20 cellular contexts compared by ENCODE assay signal in genomic region chr17:36919407-36919968, GRCh38. TPM values are rescaled to one million over a fixed set of nuclear protein-coding genes. Genes with fewer than 3 reads are reported as not detected.
DNase-seq lines count a peak whose midpoint lies in the region; ATAC-seq, FAIRE-seq and TF ChIP-seq lines count a peak whose summit lies in the region.
"Had no signal": no experiment of that assay in that cellular context is flagged by ENCODE, and none has a peak within 500 bp of the region (broad histone marks: within the 10 kb centered on the region; RNA-seq: fewer than 3 reads in every experiment).

No MANE protein-coding gene starts in this region.

- H3K4me3 ChIP-seq in IMR-90 (ENCODE audit: insufficient read depth, low read depth, low read length) (no peak overlapping the region), H1 (ENCODE audit: extremely low read depth in 1 of 4, insufficient read depth in 2 of 4, low read depth in 3 of 4, low read length in 4 of 4) (no peak overlapping the region; a peak in 1 of 8 replicates), gastroesophageal sphincter (no peak overlapping the region), suprapubic skin (no peak overlapping the region)
- H3K4me3 ChIP-seq: SJCRH30 had no signal

- H3K27ac Mint-ChIP-seq in Calu3 (ENCODE audit: unreplicated experiment) = peak overlapping the region; percentile 93
- peak overlapping the region; percentile 59 to 85 (median 83) for H3K27ac Mint-ChIP-seq in nephron

- H2AK9ac ChIP-seq in IMR-90 (replicated peaks; ENCODE audit: low read depth, low read length, poor library complexity) = no peak overlapping the region

- H3K23me2 ChIP-seq in H1 (ENCODE audit: low read depth, low read length) = no peaks in the 10 kb centered on the region

- no peak overlapping the region for H3K14ac ChIP-seq in IMR-90 (replicated peaks; ENCODE audit: low read depth, low read length)
- H3K14ac ChIP-seq in H1 (ENCODE audit: insufficient read length) = no peak overlapping the region

- FAIRE-seq in H1 (lab: Jason Lieb, UNC) = no peak
- FAIRE-seq: A204.1, GM12891 had no signal

- H2BK12ac ChIP-seq in H1 (ENCODE audit: low read depth, low read length) = 0 out of 2 replicates have a peak overlapping the region, but pooled peaks have one; percentile 78

- no peak overlapping the region for H4K8ac ChIP-seq in IMR-90 (ENCODE audit: low read depth in 2 of 2, low read length in 2 of 2)
- no peak overlapping the region for H4K8ac ChIP-seq in H1 (ENCODE audit: extremely low read depth, insufficient read depth, low read length)

- H3K36me3 Mint-ChIP-seq in Calu3 (ENCODE audit: insufficient read depth, unreplicated experiment) (peaks cover 23% of the 10 kb centered on the region), nephron (ENCODE audit: low read depth) (no peaks in the 10 kb centered on the region)

- POLR2A ChIA-PET in IMR-90 (lab: Charles Lee; ENCODE audit: unreplicated experiment) (no interaction called here), H1 (lab: Charles Lee; ENCODE audit: partially characterized antibody) (interaction anchor here (0.8 to 2.3 kb wide), 2 partner anchors 15 to 18 kb away, joined by 3 to 6 read pairs; no protein-coding TSS in a partner anchor)

- no peaks in the 10 kb centered on the region for H3K9me1 ChIP-seq in IMR-90 (ENCODE audit: insufficient read depth, low read length)

- H3K79me2 ChIP-seq in H1 (ENCODE audit: control insufficient read depth in 1 of 2, insufficient read depth in 2 of 2, low read length in 2 of 2) = no peaks in the 10 kb centered on the region

- TF ChIP-seq EP300 in H1 (IDR thresholded peaks at IDR 0.05; ENCODE audit: borderline replicate concordance in 1 of 2, low read depth in 2 of 2, low read length in 2 of 2) (no peak), gastroesophageal sphincter (IDR thresholded peaks at IDR 0.05) (no peak), suprapubic skin (IDR thresholded peaks at IDR 0.05) (no peak)

- H2BK120ac ChIP-seq in IMR-90 (ENCODE audit: low read depth, low read length) (no peak overlapping the region), H1 (replicated peaks; ENCODE audit: low read depth, low read length) (no peak overlapping the region)

- no peak for TF ChIP-seq POLR2A in IMR-90 (IDR thresholded peaks at IDR 0.05; ENCODE audit: low read depth, low read length)
- no peak for TF ChIP-seq POLR2A in H1 (IDR thresholded peaks at IDR 0.05; ENCODE audit: control extremely low read depth in 1 of 2, low read depth in 2 of 2, low read length in 2 of 2)
- no peak for TF ChIP-seq POLR2A in gastroesophageal sphincter (IDR thresholded peaks at IDR 0.05)
- TF ChIP-seq POLR2A in suprapubic skin (IDR thresholded peaks at IDR 0.05) = no peak

- H3K4me2 ChIP-seq in IMR-90 (ENCODE audit: low read depth, low read length) (no peak overlapping the region), H1 (ENCODE audit: insufficient read depth in 1 of 2, low read depth in 2 of 2, low read length in 2 of 2) (peak overlapping the region; percentile 29 to 50; a peak in 3 of 4 replicates)

- H4K5ac ChIP-seq in IMR-90 (ENCODE audit: low read depth, low read length) (no peak overlapping the region), H1 (ENCODE audit: insufficient read length, low read depth, low read length) (no peak overlapping the region)

- H3K23ac ChIP-seq in IMR-90 (ENCODE audit: low read depth, low read length) (no peak overlapping the region), H1 (ENCODE audit: insufficient read length) (no peak overlapping the region)

- H3K4me1 Mint-ChIP-seq in Calu3 (ENCODE audit: low read depth, unreplicated experiment) (peaks cover 67% of the 10 kb centered on the region), nephron (peaks cover 50% of the 10 kb centered on the region)

- no peak overlapping the region for H3K56ac ChIP-seq in IMR-90 (ENCODE audit: extremely low read depth, insufficient read depth, low read length)
- H3K56ac ChIP-seq in H1 (replicated peaks; ENCODE audit: insufficient read length, low read depth, low read length) = peak overlapping the region; percentile 0

- H3K18ac ChIP-seq in IMR-90 (ENCODE audit: low read depth, low read length) (no peak overlapping the region), H1 (ENCODE audit: extremely low read depth, low read length) (peak overlapping the region; percentile 97; the same call in 1 of the 2 replicates)

- no peak overlapping the region for H3K4ac ChIP-seq in IMR-90 (ENCODE audit: low read depth, low read length)
- H3K4ac ChIP-seq in H1 (replicated peaks; ENCODE audit: insufficient read length, low read depth, low read length) = peak overlapping the region; percentile 29

- TF ChIP-seq RAD21 in IMR-90 (IDR thresholded peaks at IDR 0.05; ENCODE audit: low read length) = no peak
- TF ChIP-seq RAD21 in H1 (IDR thresholded peaks at IDR 0.05 in 1 of 2, conservative IDR thresholded peaks at IDR 0.05 in 1 of 2; ENCODE audit: low read depth in 2 of 2, low read length in 2 of 2) = no peak

- CTCF ChIA-PET in Calu3 (lab: Charles Lee) = interaction anchor here (1.4 kb wide), 1 partner anchor 20 kb away, joined by 8 read pairs; no protein-coding TSS in a partner anchor
- CTCF ChIA-PET in IMR-90 (lab: Yijun Ruan, JAX) = no interaction called here
- CTCF ChIA-PET in H1 (lab: Charles Lee; ENCODE audit: partially characterized antibody) = interaction anchor here (1.0 to 3.0 kb wide), 5 partner anchors 10 to 290 kb away, joined by 4 to 13 read pairs (median 5); no protein-coding TSS in a partner anchor

- no peak overlapping the region for H3K27ac ChIP-seq in IMR-90 (ENCODE audit: insufficient read depth, low read length)
- no peak overlapping the region for H3K27ac ChIP-seq in H1 (ENCODE audit: low read depth, low read length)
- no peak overlapping the region for H3K27ac ChIP-seq in gastroesophageal sphincter
- H3K27ac ChIP-seq in suprapubic skin = no peak overlapping the region
- H3K27ac ChIP-seq: RWPE1, SJCRH30 had no signal

- ATAC-seq in IMR-90 (ENCODE audit: low read depth) (no peak), gastroesophageal sphincter (no peak), HG02623 (IDR thresholded peaks at IDR 0.05; ENCODE audit: unreplicated experiment) (no peak)

- H3K9me3 ChIP-seq in IMR-90 (ENCODE audit: control insufficient read depth, insufficient read depth, low read length) = no peaks in the 10 kb centered on the region
- no peaks in the 10 kb centered on the region for H3K9me3 ChIP-seq in H1 (ENCODE audit: insufficient read depth in 2 of 2, low read depth in 1 of 2, low read length in 1 of 2)
- no peaks in the 10 kb centered on the region for H3K9me3 ChIP-seq in gastroesophageal sphincter
- H3K9me3 ChIP-seq in suprapubic skin = no peaks in the 10 kb centered on the region
- H3K9me3 ChIP-seq: SJCRH30 had no signal

- dilution Hi-C loops in IMR-90 (cut with HindIII; ENCODE audit: low sequenced_read_pairs, unreplicated experiment) = no loop called here

- H3K4me1 ChIP-seq in IMR-90 (ENCODE audit: control insufficient read depth, insufficient read depth, low read length) (no peaks in the 10 kb centered on the region), H1 (replicated peaks in 1 of 4; ENCODE audit: control insufficient read depth in 3 of 4, insufficient read depth in 4 of 4, low read length in 3 of 4) (peaks cover 0 to 37% (median 25%) of the 10 kb centered on the region in 4 experiments; a peak in 6 of 7 replicates), gastroesophageal sphincter (no peaks in the 10 kb centered on the region), suprapubic skin (peaks cover 12% of the 10 kb centered on the region)

- no peak overlapping the region for H3K4me3 Mint-ChIP-seq in Calu3 (ENCODE audit: low read depth, unreplicated experiment)
- peak overlapping the region in 2 of 3 experiments; percentile 6 to 10 for H3K4me3 Mint-ChIP-seq in nephron

- DNase-seq in Calu3 = no peak
- DNase-seq in IMR-90 = no peak
- no peak for DNase-seq in H1 (ENCODE audit: low read depth in 1 of 2, low spot score in 2 of 2)
- no peak for DNase-seq in suprapubic skin (ENCODE audit: low spot score in 2 of 2)
- DNase-seq in nucleus accumbens (lab: John Stamatoyannopoulos, UW) = no peak
- DNase-seq: C1 segment of cervical spinal cord, DMS 273 treated with DMSO at 0.1 percent for 48 hours, GF-D8, NCI-H1105 treated with DMSO at 0.1 percent for 48 hours, NCI-H187, NCI-H345, NCI-H526 treated with DMSO at 0.1 percent for 48 hours, SJCRH30 had no signal

- in situ Hi-C loops in IMR-90 (cut with MboI; ENCODE audit: low sequenced_read_pairs) = no loop called here

- BruUV-seq in Calu3 (replicated peaks; lab: Mats Ljungman, UMichigan) = no TSS peak
- BruUV-seq in IMR-90 (replicated peaks; lab: Mats Ljungman, UMichigan) = no TSS peak

- no peaks in the 10 kb centered on the region for H3K27me3 Mint-ChIP-seq in Calu3 (ENCODE audit: unreplicated experiment)
- H3K27me3 Mint-ChIP-seq in nephron (ENCODE audit: low read depth) = peaks cover 38% of the 10 kb centered on the region

- H2AK5ac ChIP-seq in IMR-90 (ENCODE audit: low read depth, low read length) (no peak overlapping the region), H1 (ENCODE audit: low read depth, low read length) (no peak overlapping the region)

- H2AFZ ChIP-seq in IMR-90 (replicated peaks; ENCODE audit: low read length, poor library complexity) (peak overlapping the region; percentile 34), H1 (ENCODE audit: low read length) (peak overlapping the region; percentile 72; the same call in 1 of the 2 replicates)

- H2BK15ac ChIP-seq in IMR-90 (ENCODE audit: low read depth, low read length) = no peak overlapping the region
- peak overlapping the region; percentile 55; the same call in 1 of the 2 replicates for H2BK15ac ChIP-seq in H1 (ENCODE audit: low read length)

- H2BK5ac ChIP-seq in IMR-90 (ENCODE audit: low read depth, low read length, poor library complexity, severe bottlenecking) = no peak overlapping the region
- H2BK5ac ChIP-seq in H1 (ENCODE audit: low read depth, low read length) = peak overlapping the region; percentile 92

- H3K9ac ChIP-seq in IMR-90 (ENCODE audit: low read depth, low read length) = no peak overlapping the region
- 0 out of 7 replicates have a peak overlapping the region, but pooled peaks of 1 of the 4 experiments have one; percentile 6 for H3K9ac ChIP-seq in H1 (replicated peaks in 1 of 4; ENCODE audit: extremely low read depth in 1 of 4, low read depth in 3 of 4, low read length in 3 of 4)

- H3K27me3 ChIP-seq in IMR-90 (ENCODE audit: control insufficient read depth, insufficient read depth, low read length) = peaks cover 45% of the 10 kb centered on the region
- peaks cover 0 to 5% (median under 1%) of the 10 kb centered on the region in 4 experiments; a peak in 4 of 7 replicates for H3K27me3 ChIP-seq in H1 (replicated peaks in 1 of 4; ENCODE audit: control insufficient read depth in 3 of 4, extremely low read depth in 1 of 4, insufficient read depth in 3 of 4, low read length in 3 of 4)
- H3K27me3 ChIP-seq in gastroesophageal sphincter = peaks cover 65% of the 10 kb centered on the region
- H3K27me3 ChIP-seq in suprapubic skin = peaks cover 62% of the 10 kb centered on the region

- H3K79me1 ChIP-seq in IMR-90 (ENCODE audit: low read depth in 1 of 2, low read length in 2 of 2) (no peaks in the 10 kb centered on the region), H1 (ENCODE audit: low read depth, low read length) (no peaks in the 10 kb centered on the region)

- WGBS in IMR-90 (ENCODE audit: extremely low coverage in 2 of 2, insufficient read length in 1 of 2), 2 experiments = 90% methylated on average over 4 of the region's 7 CpGs; no CpG with 5 or more reads in 1 of the 2 experiments
- WGBS in H1 (ENCODE audit: extremely low coverage in 1 of 2, insufficient coverage in 1 of 2, insufficient read length in 1 of 2, insufficient replicate concordance in 2 of 2, low coverage in 1 of 2, low lambda C conversion rate in 2 of 2, missing lambda C conversion rate in 1 of 2), 2 experiments = 81% methylated on average over 7 of the region's 7 CpGs; no CpG with 5 or more reads in 1 of the 2 experiments
- 72 to 77% methylated on average over 5 of the region's 7 CpGs for WGBS in gastroesophageal sphincter (ENCODE audit: low coverage in 1 of 2), 2 donors
- WGBS in suprapubic skin = 71% methylated on average over 7 of the region's 7 CpGs

- intact Hi-C loops in Calu3 (cut with micrococcal nuclease; ENCODE audit: unreplicated experiment) = loop anchor here (1.0 kb wide), 1 partner anchor 19 kb away; no protein-coding TSS in a partner anchor
- intact Hi-C loops in IMR-90 (cut with micrococcal nuclease) = no loop called here

- H4K20me1 ChIP-seq in IMR-90 (ENCODE audit: insufficient read depth, low read length) (no peaks in the 10 kb centered on the region), H1 (replicated peaks in 1 of 2; ENCODE audit: control insufficient read depth in 1 of 2, insufficient read depth in 2 of 2, low read length in 2 of 2) (no peaks in the 10 kb centered on the region)

- H3K36me3 ChIP-seq in IMR-90 (ENCODE audit: control insufficient read depth, insufficient read depth, low read length) (no peaks in the 10 kb centered on the region), H1 (ENCODE audit: control insufficient read depth in 2 of 4, insufficient read depth in 4 of 4, low read length in 3 of 4) (no peaks in the 10 kb centered on the region), gastroesophageal sphincter (no peaks in the 10 kb centered on the region), suprapubic skin (no peaks in the 10 kb centered on the region)
- H3K36me3 ChIP-seq: SJCRH30 had no signal

- H4K91ac ChIP-seq in IMR-90 (ENCODE audit: insufficient read depth, low read depth, low read length) (no peak overlapping the region), H1 (replicated peaks; ENCODE audit: insufficient read length, low read length) (no peak overlapping the region)

- H2BK20ac ChIP-seq in IMR-90 (ENCODE audit: low read depth, low read length) (no peak overlapping the region), H1 (ENCODE audit: low read length) (no peak overlapping the region; the same call in 1 of the 2 replicates)

- H3K9me3 Mint-ChIP-seq in Calu3 (ENCODE audit: low read depth, unreplicated experiment) (no peaks in the 10 kb centered on the region), nephron (no peaks in the 10 kb centered on the region)

- TF ChIP-seq CTCF in Calu3 (IDR thresholded peaks at IDR 0.05; ENCODE audit: unreplicated experiment) (no peak), IMR-90 (conservative IDR thresholded peaks at IDR 0.05; ENCODE audit: low read depth, low read length) (no peak), H1 (IDR thresholded peaks at IDR 0.05; ENCODE audit: control extremely low read depth in 1 of 3, insufficient read depth in 1 of 3, low read depth in 1 of 3, low read length in 3 of 3) (no peak), nephron (IDR thresholded peaks at IDR 0.05; ENCODE audit: unreplicated experiment in 3 of 3) (no peak), gastroesophageal sphincter (IDR thresholded peaks at IDR 0.05) (no peak), suprapubic skin (IDR thresholded peaks at IDR 0.05) (no peak)

RNA-seq across cellular contexts. Expression of gene LHX1, which starts 17.8 kb away (rescaled TPM):
- total RNA-seq in Calu3 (2022) (0.35 and 1.4 TPM in 2 replicates), IMR-90 (2012; rRNA removed) (not detected in 2 replicates), gastroesophageal sphincter (not detected), suprapubic skin (not detected)
- polyA plus RNA-seq in IMR-90 (2012; rRNA removed) (not detected in 2 replicates), H1 (2011; rRNA removed) (0.26 and 0.33 TPM in 2 replicates)
- not detected in 2 replicates for polyA plus RNA-seq in IMR-90 (2012; cell fraction: cytosol; rRNA removed)
- not detected in 2 replicates for polyA plus RNA-seq in IMR-90 (2012; cell fraction: nucleus; rRNA removed; ENCODE audit: low replicate concordance)
- total RNA-seq in H1 (2021; fragmentation: NEBNext Ultra II Directional; extraction: Animal tissue kit (Norgen Biotek cat#: 25700)) = 0.93 and 1.5 TPM in 2 replicates
- polyA plus RNA-seq in H1 (2011; cell fraction: cytosol; rRNA removed) = 0.21 TPM
- 0.67 TPM for polyA plus RNA-seq in H1 (2011; cell fraction: nucleus; rRNA removed)
- 0.57 to 1.4 TPM (median 0.94 TPM) in 4 replicates for polyA plus RNA-seq in H1 (2012, experiment 1 of 2)
- polyA plus RNA-seq in H1 (2012, experiment 2 of 2) = 0.81 TPM
- polyA plus RNA-seq in H1 (2013, experiment 1 of 2) = 0.53 TPM
- polyA plus RNA-seq in H1 (2013, experiment 2 of 2) = 0.39 TPM
- 0.35 TPM in 1 of 2 replicates, not detected in the other for polyA minus RNA-seq in H1 (2011; rRNA and poly(A)+ RNA removed)
- not detected for polyA minus RNA-seq in H1 (2011; cell fraction: cytosol; rRNA and poly(A)+ RNA removed)
- 0.70 TPM for polyA minus RNA-seq in H1 (2011; cell fraction: nucleus; rRNA and poly(A)+ RNA removed)
- total RNA-seq: OCI-LY7 had no signal

RNA-seq across cellular contexts. Expression of gene AATF, which starts 29.3 kb away (rescaled TPM):
- total RNA-seq in Calu3 (2022) = 186 and 209 TPM in 2 replicates
- 34.8 and 37.2 TPM in 2 replicates for total RNA-seq in IMR-90 (2012; rRNA removed)
- polyA plus RNA-seq in IMR-90 (2012; rRNA removed) = 18.1 and 21.0 TPM in 2 replicates
- polyA plus RNA-seq in IMR-90 (2012; cell fraction: cytosol; rRNA removed) = 7.0 and 14.1 TPM in 2 replicates
- 6.8 and 16.3 TPM in 2 replicates for polyA plus RNA-seq in IMR-90 (2012; cell fraction: nucleus; rRNA removed; ENCODE audit: low replicate concordance)
- total RNA-seq in H1 (2021; fragmentation: NEBNext Ultra II Directional; extraction: Animal tissue kit (Norgen Biotek cat#: 25700)) = 62.8 and 67.7 TPM in 2 replicates
- 20.1 and 23.7 TPM in 2 replicates for polyA plus RNA-seq in H1 (2011; rRNA removed)
- polyA plus RNA-seq in H1 (2011; cell fraction: cytosol; rRNA removed) = 26.3 TPM
- 29.8 TPM for polyA plus RNA-seq in H1 (2011; cell fraction: nucleus; rRNA removed)
- polyA plus RNA-seq in H1 (2012, experiment 1 of 2) = 66.6 to 96.2 TPM (median 77.0 TPM) in 4 replicates
- 23.2 TPM for polyA plus RNA-seq in H1 (2012, experiment 2 of 2)
- polyA plus RNA-seq in H1 (2013, experiment 1 of 2) = 74.6 TPM
- polyA plus RNA-seq in H1 (2013, experiment 2 of 2) = 70.3 TPM
- polyA minus RNA-seq in H1 (2011; rRNA and poly(A)+ RNA removed) = 24.8 and 31.2 TPM in 2 replicates
- polyA minus RNA-seq in H1 (2011; cell fraction: cytosol; rRNA and poly(A)+ RNA removed) = 21.7 TPM
- polyA minus RNA-seq in H1 (2011; cell fraction: nucleus; rRNA and poly(A)+ RNA removed) = 26.4 TPM
- total RNA-seq in gastroesophageal sphincter = 10 to 100 TPM; 36.1 to 45.1 (median 38.5) TPM
- 10 to 100 TPM; 32.5 to 38.2 (median 36.0) TPM for total RNA-seq in suprapubic skin
